Comparison of ENCODE assay signal across 23 cellular contexts in the genomic region with DNA sequence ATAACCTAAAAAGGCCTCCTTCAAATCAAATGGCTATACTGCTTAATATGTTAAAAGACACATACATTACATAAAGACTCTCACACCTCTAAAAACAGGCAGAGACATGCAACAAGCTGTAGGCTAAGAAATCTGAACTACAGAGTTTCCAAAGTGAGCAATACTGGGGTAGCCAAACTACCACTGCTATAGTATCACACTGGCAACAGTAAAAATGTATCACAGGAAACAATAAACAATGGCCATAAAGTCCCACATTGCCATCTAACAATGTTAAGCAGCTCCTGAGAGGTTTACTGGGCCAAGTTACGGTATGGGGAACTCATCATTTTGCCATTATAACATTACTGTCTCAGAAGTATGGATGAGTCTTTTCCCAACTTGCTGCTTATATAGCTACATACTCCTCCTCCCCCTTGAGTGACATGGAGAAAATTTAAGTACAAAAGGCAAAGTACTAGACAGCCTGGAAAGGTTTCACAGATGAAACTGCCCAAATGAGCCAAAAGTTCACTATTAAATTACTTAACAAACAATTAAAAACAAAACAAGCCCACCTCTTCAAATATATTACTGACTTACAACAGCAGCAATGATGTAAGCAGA. TPM values are rescaled to one million over a fixed set of nuclear protein-coding genes. Genes with fewer than 3 reads are reported as not detected.
A peak's percentile ranks its signal among the peaks of the same experiment; 100 is the strongest.
DNase-seq lines count a peak whose midpoint lies in the region; ATAC-seq, FAIRE-seq and TF ChIP-seq lines count a peak whose summit lies in the region.
"Had no signal": no experiment of that assay in that cellular context is flagged by ENCODE, and none has a peak within 500 bp of the region (broad histone marks: within the 10 kb centered on the region; RNA-seq: fewer than 3 reads in every experiment).

No MANE protein-coding gene starts in this region.

- CTCF ChIA-PET in CD8-positive, alpha-beta T cell (lab: Charles Lee): interaction anchor here (1.0 kb wide), 1 partner anchor 9 kb away, joined by 3 read pairs; no protein-coding TSS in a partner anchor

- no peak for ATAC-seq in CD8-positive, alpha-beta T cell
- ATAC-seq in left colon: peak; percentile 34
- ATAC-seq: heart right ventricle, left lung, psoas muscle had no signal

- H3K36me3 ChIP-seq in CD8-positive, alpha-beta T cell (ENCODE audit: insufficient read depth, low read length): peaks cover 13% of the 10 kb centered on the region
- peaks cover 42% of the 10 kb centered on the region for H3K36me3 ChIP-seq in Loucy (ENCODE audit: insufficient read depth, low read length)
- H3K36me3 ChIP-seq in bronchial epithelial cell (ENCODE audit: control insufficient read depth, insufficient read depth, low read length): peaks cover 3% of the 10 kb centered on the region
- peaks cover 0 to 23% of the 10 kb centered on the region in 2 donors for H3K36me3 ChIP-seq in adrenal gland (replicated peaks in 1 of 2)

- H3K27ac Mint-ChIP-seq in CD8-positive, alpha-beta T cell: peak overlapping the region; percentile 9
- H3K27ac Mint-ChIP-seq: activated naive CD8-positive, alpha-beta T cell; activated T-helper 2 cell treated with anti-CD3 and anti-CD28 coated beads, Interferon-gamma antibody, Interleukin-2, Interleukin-4, amounts not matched to agents 10 μg/mL and 5 μg/mL and 100 μg/mL, durations not matched to agents 14 hours and 24 hours and 36 hours; T-helper 1 cell treated with Interleukin-12 subunit alpha and Interleukin-12 subunit beta and Interleukin-4 antibody, amounts not matched to agents 30 μg/mL and 1 μg/mL, for 36 hours had no signal

- no peak overlapping the region for H3K27ac ChIP-seq in CD8-positive, alpha-beta T cell (ENCODE audit: low read depth, low read length)
- no peak overlapping the region for H3K27ac ChIP-seq in adrenal gland
- H3K27ac ChIP-seq: heart right ventricle, KMS-11, left lung, PC-9, psoas muscle, SJCRH30 had no signal

- TF ChIP-seq CTCF in CD8-positive, alpha-beta T cell (IDR thresholded peaks at IDR 0.05): no peak
- no peak for TF ChIP-seq CTCF in Loucy (conservative IDR thresholded peaks at IDR 0.05; ENCODE audit: low read length)
- TF ChIP-seq CTCF in bronchial epithelial cell (IDR thresholded peaks at IDR 0.05; ENCODE audit: insufficient read depth, low read length, severe bottlenecking): no peak
- no peak for TF ChIP-seq CTCF in adrenal gland (IDR thresholded peaks at IDR 0.05)

- peak overlapping the region; percentile 38 for H3K9ac ChIP-seq in Loucy (ENCODE audit: low read depth, low read length, poor library complexity, severe bottlenecking)
- H3K9ac ChIP-seq: KMS-11 had no signal

- FAIRE-seq in bronchial epithelial cell (lab: Jason Lieb, UNC): no peak

- no peak overlapping the region for H3K4me3 Mint-ChIP-seq in CD8-positive, alpha-beta T cell
- H3K4me3 Mint-ChIP-seq: activated naive CD8-positive, alpha-beta T cell; T-helper 1 cell treated with Interleukin-12 subunit alpha and Interleukin-12 subunit beta and Interleukin-4 antibody, amounts not matched to agents 30 μg/mL and 1 μg/mL, for 36 hours had no signal

- peaks cover 30% of the 10 kb centered on the region for H3K4me1 Mint-ChIP-seq in CD8-positive, alpha-beta T cell (ENCODE audit: low read depth)

- WGBS in adrenal gland, 4 donors: 84 to 100% (median 89%) methylated on average over 1 of the region's 1 CpG

- no peaks in the 10 kb centered on the region for H3F3A ChIP-seq in Loucy (ENCODE audit: low read depth)

- peak overlapping the region; percentile 34 for H3K4me2 ChIP-seq in Loucy (ENCODE audit: low read depth, low read length, poor library complexity, severe bottlenecking)
- H3K4me2 ChIP-seq: KMS-11, PC-9 had no signal

- H3K4me1 ChIP-seq in CD8-positive, alpha-beta T cell (ENCODE audit: insufficient read depth, low read length): no peaks in the 10 kb centered on the region
- H3K4me1 ChIP-seq in Loucy (ENCODE audit: insufficient read depth, low read length, poor library complexity, severe bottlenecking) (peaks cover 24% of the 10 kb centered on the region), adrenal gland (replicated peaks in 1 of 2) (peaks cover 5 to 6% of the 10 kb centered on the region in 2 donors)
- H3K4me1 ChIP-seq: left lung, psoas muscle, SJCRH30 had no signal

- no peak for TF ChIP-seq POLR2A in adrenal gland (IDR thresholded peaks at IDR 0.05)

- H3K27me3 Mint-ChIP-seq in CD8-positive, alpha-beta T cell (ENCODE audit: low read depth): no peaks in the 10 kb centered on the region
- H3K27me3 Mint-ChIP-seq: activated naive CD8-positive, alpha-beta T cell had no signal

- intact Hi-C loops in CD8-positive, alpha-beta T cell (cut with DNase I, micrococcal nuclease): no loop called here
- intact Hi-C loops in left colon (cut with DNase I, micrococcal nuclease): no loop called here
- intact Hi-C loops in adrenal gland (cut with DNase I): no loop called here
- intact Hi-C loops in cardiac septum (cut with DNase I): no loop called here

- POLR2A ChIA-PET in CD8-positive, alpha-beta T cell (lab: Charles Lee): no interaction called here

- H3K27me3 ChIP-seq in CD8-positive, alpha-beta T cell (ENCODE audit: insufficient read depth, low read length): no peaks in the 10 kb centered on the region
- H3K27me3 ChIP-seq in Loucy (ENCODE audit: insufficient read depth, low read length, poor library complexity, severe bottlenecking) (no peaks in the 10 kb centered on the region), bronchial epithelial cell (ENCODE audit: control insufficient read depth, insufficient read depth, low read length) (no peaks in the 10 kb centered on the region), adrenal gland (no peaks in the 10 kb centered on the region)
- H3K27me3 ChIP-seq: heart right ventricle, left lung, SJCRH30 had no signal

- no peaks in the 10 kb centered on the region for H3K9me3 ChIP-seq in CD8-positive, alpha-beta T cell (ENCODE audit: low read length)
- no peaks in the 10 kb centered on the region for H3K9me3 ChIP-seq in Loucy (ENCODE audit: insufficient read depth, low read depth, low read length)
- no peaks in the 10 kb centered on the region for H3K9me3 ChIP-seq in adrenal gland (replicated peaks in 1 of 3)
- H3K9me3 ChIP-seq: heart right ventricle, left lung, psoas muscle, SJCRH30 had no signal

- peaks cover 31% of the 10 kb centered on the region; the same call in 1 of the 2 replicates for H3K79me2 ChIP-seq in Loucy (ENCODE audit: insufficient read depth, low read length)

- peaks cover 43% of the 10 kb centered on the region for H3K36me3 Mint-ChIP-seq in CD8-positive, alpha-beta T cell

- no peak overlapping the region for H2AFZ ChIP-seq in Loucy (ENCODE audit: low read length)
- H2AFZ ChIP-seq: PC-9 had no signal

- H3K9me3 Mint-ChIP-seq in CD8-positive, alpha-beta T cell: no peaks in the 10 kb centered on the region
- H3K9me3 Mint-ChIP-seq: activated T-helper 2 cell treated with anti-CD3 and anti-CD28 coated beads, Interferon-gamma antibody, Interleukin-2, Interleukin-4, amounts not matched to agents 10 μg/mL and 5 μg/mL and 100 μg/mL, durations not matched to agents 14 hours and 24 hours and 36 hours; T-helper 1 cell treated with Interleukin-12 subunit alpha and Interleukin-12 subunit beta and Interleukin-4 antibody, amounts not matched to agents 30 μg/mL and 1 μg/mL, for 36 hours had no signal

- peaks cover 31% of the 10 kb centered on the region for H4K20me1 ChIP-seq in Loucy (ENCODE audit: insufficient read depth, low read length, poor library complexity, severe bottlenecking)

- H3K9me2 ChIP-seq in Loucy (replicated peaks; ENCODE audit: low read depth, low read length): no peaks in the 10 kb centered on the region

- DNase-seq in CD8-positive, alpha-beta T cell: no peak
- DNase-seq in bronchial epithelial cell (ENCODE audit: low read depth): peak; percentile 80
- no peak for DNase-seq in left colon
- DNase-seq in T-helper 9 cell: no peak
- no peak for DNase-seq in adrenal gland
- DNase-seq in cardiac septum (ENCODE audit: low spot score): no peak
- DNase-seq in NCI-H2227 (lab: John Stamatoyannopoulos, UW; ENCODE audit: unreplicated experiment): no peak
- DNase-seq: activated CD4-positive, alpha-beta T cell treated with anti-CD3 and anti-CD28 coated beads for 48 hours; EL; HCEC 1CT; heart right ventricle; left lung; NCI-H187 treated with DMSO at 0.1 percent for 48 hours; NCI-H2227 treated with DMSO at 0.1 percent for 48 hours; PC-9; psoas muscle; SJCRH30; stimulated activated CD4-positive, alpha-beta T cell treated with anti-CD3 and anti-CD28 coated beads, Interleukin-1b, Interleukin-23, amount 100 ng/mL, for 48 hours had no signal

- H3K4me3 ChIP-seq in CD8-positive, alpha-beta T cell (ENCODE audit: low read depth, low read length): no peak overlapping the region
- H3K4me3 ChIP-seq in Loucy (ENCODE audit: low read length, poor library complexity, severe bottlenecking): no peak overlapping the region
- no peak overlapping the region for H3K4me3 ChIP-seq in bronchial epithelial cell (ENCODE audit: low read depth, low read length)
- no peak overlapping the region for H3K4me3 ChIP-seq in adrenal gland
- H3K4me3 ChIP-seq: heart right ventricle, left lung, PC-9, psoas muscle, SJCRH30 had no signal

RNA-seq across cellular contexts. Expression of a gene that starts 50.3 kb away (rescaled TPM):
- total RNA-seq in CD8-positive, alpha-beta T cell: 10 to 100 TPM; 40.4 to 42.1 TPM
- total RNA-seq in bronchial epithelial cell (128 and 134 TPM in 2 replicates), left colon (10 to 100 TPM; 47.6 to 48.4 TPM), adrenal gland (100 to 1,000 TPM in 5 of 8 donors, 10 to 100 TPM in 3; 78.8 to 163 (median 109) TPM), cardiac septum (42.4 TPM)
- 100 to 1,000 TPM in 1 of 3 donors, 10 to 100 TPM in 2; 34.3 to 110 (median 60.7) TPM for polyA plus RNA-seq in adrenal gland
